In the genomic region with DNA sequence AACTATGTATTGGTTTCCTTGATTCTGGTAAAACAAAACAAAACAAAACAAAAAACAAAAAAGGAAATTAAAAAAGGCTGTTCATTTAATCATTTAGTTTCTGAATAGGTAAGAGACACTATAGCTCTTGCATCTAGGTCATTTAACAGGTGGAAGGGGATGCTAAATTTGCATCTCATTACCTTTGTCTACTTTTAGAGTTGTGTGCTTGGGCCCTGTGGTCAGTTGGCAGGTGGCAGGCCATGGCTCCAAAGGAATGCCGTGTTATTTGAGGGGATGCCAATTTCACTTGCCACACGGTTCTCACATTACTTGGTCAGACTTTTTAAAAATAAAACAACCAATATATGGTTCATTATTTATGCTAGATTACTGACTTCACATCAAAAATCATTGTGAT, we compare ENCODE assay signal across 30 cellular contexts. TPM values are rescaled to one million over a fixed set of nuclear protein-coding genes. Genes with fewer than 3 reads are reported as not detected.
"Had no signal": no experiment of that assay in that cellular context is flagged by ENCODE, and none has a peak within 500 bp of the region (broad histone marks: within the 10 kb centered on the region; RNA-seq: fewer than 3 reads in every experiment).

No MANE protein-coding gene starts in this region.

- H3K27ac ChIP-seq: ascending aorta, cardiac muscle cell, VCaP had no signal

- DNase-seq: activated CD4-positive, alpha-beta memory T cell treated with anti-CD3 and anti-CD28 coated beads, Interleukin-2, amount 10 ng/mL, durations not matched to agents 7 days and 5 days; activated CD4-positive, alpha-beta T cell treated with anti-CD3 and anti-CD28 coated beads for 1 hour; activated CD4-positive, alpha-beta T cell treated with anti-CD3 and anti-CD28 coated beads for 36 hours; activated CD4-positive, alpha-beta T cell treated with anti-CD3 and anti-CD28 coated beads for 48 hours; activated CD4-positive, alpha-beta T cell treated with anti-CD3 and anti-CD28 coated beads, Interleukin-2, amount 10 ng/mL, durations not matched to agents 7 days and 5 days; activated CD4-positive, alpha-beta T cell treated with anti-CD3 and anti-CD28 coated beads, Interleukin-2, amount 50 U/mL, for 48 hours; activated CD4-positive, CD25-positive, alpha-beta regulatory T cell; activated CD8-positive, alpha-beta memory T cell treated with anti-CD3 and anti-CD28 coated beads for 24 hours; activated CD8-positive, alpha-beta memory T cell treated with anti-CD3 and anti-CD28 coated beads, Interleukin-2, amount 10 ng/mL, durations not matched to agents 7 days and 5 days; activated CD8-positive, alpha-beta memory T cell treated with anti-CD3 and anti-CD28 coated beads, Interleukin-2, amount 50 U/mL, for 48 hours; activated CD8-positive, alpha-beta T cell treated with anti-CD3 and anti-CD28 coated beads, Interleukin-2, amount 10 ng/mL, durations not matched to agents 7 days and 5 days; activated effector memory CD4-positive, alpha-beta T cell treated with Interleukin-2 at 50 U/mL for 16 hours; activated gamma-delta T cell; activated naive CD4-positive, alpha-beta T cell treated with anti-CD3 and anti-CD28 coated beads, Interleukin-2, amount 10 ng/mL, durations not matched to agents 7 days and 5 days; activated naive CD4-positive, alpha-beta T cell treated with Interleukin-2 at 50 U/mL for 16 hours; activated naive CD8-positive, alpha-beta T cell treated with anti-CD3 and anti-CD28 coated beads, Interleukin-2, amount 10 ng/mL, durations not matched to agents 7 days and 5 days; activated naive CD8-positive, alpha-beta T cell treated with anti-CD3 and anti-CD28 coated beads, Interleukin-2, amount 50 U/mL, for 24 hours; activated T-cell treated with anti-CD3 and anti-CD28 coated beads, Interleukin-2, amount 50 U/mL, for 24 hours; activated T-cell treated with anti-CD3 and anti-CD28 coated beads, Interleukin-2, amount 50 U/mL, for 48 hours; amygdala; anterior cingulate cortex; T-helper 1 cell; T-helper 2 cell; T-helper 9 cell had no signal

- FAIRE-seq: bronchial epithelial cell, TTC549 had no signal

- H3K9me3 ChIP-seq: ascending aorta had no signal

- H3K27me3 ChIP-seq: ascending aorta had no signal

- H3K36me3 ChIP-seq: ascending aorta, cardiac muscle cell had no signal

- H3K4me1 ChIP-seq: ascending aorta had no signal

- H3K4me3 ChIP-seq: ascending aorta, cardiac muscle cell had no signal

RNA-seq across cellular contexts. Expression of gene GALNT13, which starts 9.2 kb away (rescaled TPM):
- total RNA-seq: activated CD4-positive, alpha-beta memory T cell treated with anti-CD3 and anti-CD28 coated beads, Interleukin-2, amount 10 ng/mL, durations not matched to agents 7 days and 5 days; activated CD4-positive, alpha-beta T cell treated with anti-CD3 and anti-CD28 coated beads for 36 hours; activated CD8-positive, alpha-beta memory T cell treated with anti-CD3 and anti-CD28 coated beads, Interleukin-2, amount 10 ng/mL, durations not matched to agents 7 days and 5 days; activated T-helper 2 cell treated with anti-CD3 and anti-CD28 coated beads, Interferon-gamma antibody, Interleukin-2, Interleukin-4, amounts not matched to agents 10 μg/mL and 5 μg/mL and 100 μg/mL, durations not matched to agents 14 hours and 24 hours and 36 hours; ascending aorta had no signal
